8 cellular contexts compared by ENCODE assay signal in genomic region chr6:144582939-144583613, GRCh38.
A peak's percentile ranks its signal among the peaks of the same experiment; 100 is the strongest.
DNase-seq lines count a peak whose midpoint lies in the region; ATAC-seq and TF ChIP-seq lines count a peak whose summit lies in the region.

No MANE protein-coding gene starts in this region.

- H3K9me2 ChIP-seq in Karpas-422 (replicated peaks; ENCODE audit: insufficient read depth, low read length) (no peaks in the 10 kb centered on the region), PC-9 (ENCODE audit: insufficient read depth) (no peaks in the 10 kb centered on the region)

- H2AFZ ChIP-seq in Karpas-422 (ENCODE audit: low read length) (peak overlapping the region; percentile 32; the same call in 1 of the 2 replicates), PC-9 (no peak overlapping the region)

- H3K36me3 ChIP-seq in Karpas-422 (ENCODE audit: insufficient read depth, low read length), result no peaks in the 10 kb centered on the region
- no peaks in the 10 kb centered on the region for H3K36me3 ChIP-seq in muscle layer of duodenum (ENCODE audit: control insufficient read depth in 1 of 2, insufficient read depth in 2 of 2, low read length in 2 of 2)
- H3K36me3 ChIP-seq in thyroid gland, result peaks cover 0 to 3% of the 10 kb centered on the region in 2 donors
- no peaks in the 10 kb centered on the region for H3K36me3 ChIP-seq in PC-9 (ENCODE audit: low read depth)

- no peaks in the 10 kb centered on the region for H3K79me2 ChIP-seq in Karpas-422 (ENCODE audit: low read length)
- no peaks in the 10 kb centered on the region for H3K79me2 ChIP-seq in PC-9 (ENCODE audit: low read depth)

- BruUV-seq in PC-9 (replicated peaks; lab: Mats Ljungman, UMichigan), result no TSS peak

- POLR2A ChIA-PET in activated B cell treated with CpG ODN at 0.5 μM for 24 hours (lab: Charles Lee), result interaction anchor here (0.6 to 1.9 kb wide), 2 partner anchors 71 to 77 kb away, joined by 3 to 5 read pairs; no protein-coding TSS in a partner anchor
- POLR2A ChIA-PET in PC-9 (lab: Charles Lee; ENCODE audit: unreplicated experiment), result no interaction called here

- no peaks in the 10 kb centered on the region for H3K9me3 Mint-ChIP-seq in activated B cell treated with CpG ODN at 0.5 μM for 24 hours

- no peaks in the 10 kb centered on the region for H3K9me3 ChIP-seq in Karpas-422 (ENCODE audit: low read length)
- no peaks in the 10 kb centered on the region for H3K9me3 ChIP-seq in muscle layer of duodenum (ENCODE audit: control insufficient read depth in 1 of 2, low read length in 2 of 2)
- no peaks in the 10 kb centered on the region for H3K9me3 ChIP-seq in thyroid gland
- no peaks in the 10 kb centered on the region for H3K9me3 ChIP-seq in PC-9 (ENCODE audit: insufficient read depth, low read depth)

- no peaks in the 10 kb centered on the region for H4K20me1 ChIP-seq in Karpas-422 (ENCODE audit: insufficient read depth, low read depth, low read length)
- H4K20me1 ChIP-seq in PC-9 (ENCODE audit: insufficient read depth), result no peaks in the 10 kb centered on the region

- H3K27ac ChIP-seq in Karpas-422 (ENCODE audit: low read length) (no peak overlapping the region), muscle layer of duodenum (ENCODE audit: low read length) (no peak overlapping the region), thyroid gland (no peak overlapping the region), PC-9 (no peak overlapping the region)

- peaks cover 35% of the 10 kb centered on the region for H3K36me3 Mint-ChIP-seq in activated B cell treated with CpG ODN at 0.5 μM for 24 hours (ENCODE audit: low read depth)

- 0 out of 2 replicates have a peak overlapping the region, but pooled peaks have one; percentile 7 for H3K9ac ChIP-seq in Karpas-422 (ENCODE audit: low read length)

- H3K27me3 Mint-ChIP-seq in activated B cell treated with CpG ODN at 0.5 μM for 24 hours, result no peaks in the 10 kb centered on the region

- H3K27ac Mint-ChIP-seq in activated B cell treated with CpG ODN at 0.5 μM for 24 hours, result peak overlapping the region; percentile 59

- H3K4me1 Mint-ChIP-seq in activated B cell treated with CpG ODN at 0.5 μM for 24 hours, result peaks cover 30% of the 10 kb centered on the region

- intact Hi-C loops in activated B cell treated with CpG ODN at 0.5 μM for 24 hours (cut with micrococcal nuclease) (loop anchor here (1.0 to 10.0 kb wide), 3 partner anchors 71 to 1119 kb away; no protein-coding TSS in a partner anchor), thyroid gland (cut with DNase I) (loop anchor here (10.0 kb wide), 1 partner anchor 352 kb away; no protein-coding TSS in a partner anchor), PC-9 (cut with micrococcal nuclease; ENCODE audit: unreplicated experiment) (loop anchor here (10.0 kb wide), 1 partner anchor 1122 kb away; no protein-coding TSS in a partner anchor)

- TF ChIP-seq CTCF in GM12865 (IDR thresholded peaks at IDR 0.05; ENCODE audit: insufficient read depth, low read depth, low read length, missing control alignments), result no peak
- TF ChIP-seq CTCF in activated B cell treated with CpG ODN at 0.5 μM for 24 hours (IDR thresholded peaks at IDR 0.05), result no peak
- no peak for TF ChIP-seq CTCF in thyroid gland (IDR thresholded peaks at IDR 0.05)
- no peak for TF ChIP-seq CTCF in PC-9 (conservative IDR thresholded peaks at IDR 0.05)

- H3K27me3 ChIP-seq in Karpas-422 (ENCODE audit: low read length) (no peaks in the 10 kb centered on the region), muscle layer of duodenum (ENCODE audit: low read depth, low read length) (no peaks in the 10 kb centered on the region), thyroid gland (no peaks in the 10 kb centered on the region), PC-9 (ENCODE audit: insufficient read depth, low read depth) (no peaks in the 10 kb centered on the region)

- peak overlapping the region; percentile 70 for H3K4me2 ChIP-seq in Karpas-422 (ENCODE audit: low read depth, low read length, poor library complexity, severe bottlenecking)
- no peak overlapping the region for H3K4me2 ChIP-seq in PC-9

- no peaks in the 10 kb centered on the region for H3F3A ChIP-seq in PC-9 (ENCODE audit: insufficient read depth, low read depth)

- WGBS in thyroid gland, 2 donors, result 47 to 55% methylated on average over 16 of the region's 16 CpGs

- ATAC-seq in GM21786 (IDR thresholded peaks at IDR 0.05; ENCODE audit: unreplicated experiment) (peak; percentile 94), activated B cell treated with CpG ODN at 0.5 μM for 24 hours (ENCODE audit: low read depth) (peak; percentile 80)

- peak overlapping the region; percentile 50 for H3K4me3 ChIP-seq in GM12865 (ENCODE audit: low read depth, low read length)
- H3K4me3 ChIP-seq in Karpas-422 (ENCODE audit: low read length), result peak overlapping the region; percentile 52
- H3K4me3 ChIP-seq in muscle layer of duodenum (ENCODE audit: low read depth in 1 of 2, low read length in 2 of 2), result peak overlapping the region; percentile 43 to 54
- no peak overlapping the region for H3K4me3 ChIP-seq in thyroid gland (replicated peaks in 1 of 3)
- no peak overlapping the region for H3K4me3 ChIP-seq in PC-9

- H3K4me1 ChIP-seq in Karpas-422 (ENCODE audit: low read length) (peaks cover 36% of the 10 kb centered on the region), muscle layer of duodenum (ENCODE audit: control insufficient read depth in 1 of 2, insufficient read depth in 2 of 2, low read length in 2 of 2) (peaks cover 0 to 22% of the 10 kb centered on the region in 2 donors), thyroid gland (peaks cover 5 to 9% of the 10 kb centered on the region in 2 donors), PC-9 (replicated peaks; ENCODE audit: insufficient read depth) (no peaks in the 10 kb centered on the region)

- CTCF ChIA-PET in activated B cell treated with CpG ODN at 0.5 μM for 24 hours (lab: Charles Lee), result interaction anchor here (0.7 to 3.3 kb wide), 8 partner anchors 18 to 1051 kb away, joined by 3 to 20 read pairs (median 4); no protein-coding TSS in a partner anchor
- CTCF ChIA-PET in PC-9 (lab: Charles Lee), result no interaction called here

- H3K4me3 Mint-ChIP-seq in activated B cell treated with CpG ODN at 0.5 μM for 24 hours, result peak overlapping the region; percentile 81

- no peak for TF ChIP-seq POLR2A in thyroid gland (IDR thresholded peaks at IDR 0.05)

- peak; percentile 89 for DNase-seq in GM12865 (ENCODE audit: low read depth)
- peak; percentile 85 for DNase-seq in Karpas-422
- peak; percentile 29 for DNase-seq in activated B cell treated with CpG ODN at 0.5 μM for 24 hours
- peak; percentile 11 for DNase-seq in effector CD4-positive, alpha-beta T cell
- peak; percentile 9 to 19 for DNase-seq in thyroid gland
- DNase-seq in PC-9, result no peak

Comparison
In these comparisons a context has a peak if more than half of its experiments do, and no peak if none do; other contexts are left out.
1. DNase-seq: peak in GM12865 (single experiment), Karpas-422 (single experiment), activated B cell treated with CpG ODN at 0.5 μM for 24 hours (single experiment), effector CD4-positive, alpha-beta T cell (single experiment) and thyroid gland (2 of 2); none in PC-9 (0 of 2).
2. H3K4me3 ChIP-seq: peak in GM12865 (single experiment), Karpas-422 (single experiment) and muscle layer of duodenum (2 of 2); none in thyroid gland (0 of 3) and PC-9 (single experiment).